13 cellular contexts compared by ENCODE assay signal in genomic region chr12:47901285-47902093, GRCh38. TPM values are rescaled to one million over a fixed set of nuclear protein-coding genes. Genes with fewer than 3 reads are reported as not detected.
DNase-seq lines count a peak whose midpoint lies in the region; FAIRE-seq and TF ChIP-seq lines count a peak whose summit lies in the region.
"Had no signal": no experiment of that assay in that cellular context is flagged by ENCODE, and none has a peak within 500 bp of the region (broad histone marks: within the 10 kb centered on the region; RNA-seq: fewer than 3 reads in every experiment).

No MANE protein-coding gene starts in this region.

- CTCF ChIA-PET in MCF 10A (lab: Yijun Ruan, JAX): interaction anchor here (0.7 to 6.4 kb wide), 5 partner anchors 8 to 63 kb away, joined by 3 to 50 read pairs (median 11); partner anchors contain the start of gene TMEM106C

- H3K4me3 ChIP-seq in NB4 (ENCODE audit: low read depth, low read length) (no peak overlapping the region), rectal smooth muscle tissue (ENCODE audit: low read length) (peak overlapping the region; percentile 75)

- TF ChIP-seq POLR2A in NB4 (IDR thresholded peaks at IDR 0.05; ENCODE audit: extremely low read depth, insufficient read length) (no peak), GM12891 (IDR thresholded peaks at IDR 0.05; ENCODE audit: low read depth, low read length) (no peak), erythroblast (IDR thresholded peaks at IDR 0.05; ENCODE audit: low read length) (no peak)

- H3K36me3 Mint-ChIP-seq in T-helper 1 cell treated with Interleukin-12 subunit alpha and Interleukin-12 subunit beta and Interleukin-4 antibody, amounts not matched to agents 30 μg/mL and 1 μg/mL, for 36 hours (ENCODE audit: low read depth): peaks cover 50% of the 10 kb centered on the region
- no peaks in the 10 kb centered on the region for H3K36me3 Mint-ChIP-seq in MCF 10A (ENCODE audit: insufficient read depth, unreplicated experiment)

- peaks cover 78% of the 10 kb centered on the region for H3K4me1 Mint-ChIP-seq in T-helper 1 cell treated with Interleukin-12 subunit alpha and Interleukin-12 subunit beta and Interleukin-4 antibody, amounts not matched to agents 30 μg/mL and 1 μg/mL, for 36 hours (ENCODE audit: low read depth)
- peaks cover 49% of the 10 kb centered on the region for H3K4me1 Mint-ChIP-seq in MCF 10A (ENCODE audit: insufficient read depth, unreplicated experiment)

- no peaks in the 10 kb centered on the region for H3K27me3 ChIP-seq in rectal smooth muscle tissue (ENCODE audit: control insufficient read depth, insufficient read depth, low read length)

- no peaks in the 10 kb centered on the region for H3K4me1 ChIP-seq in rectal smooth muscle tissue (ENCODE audit: control insufficient read depth, insufficient read depth, low read length)

- peaks cover 10% of the 10 kb centered on the region for H3K27me3 Mint-ChIP-seq in T-helper 1 cell treated with Interleukin-12 subunit alpha and Interleukin-12 subunit beta and Interleukin-4 antibody, amounts not matched to agents 30 μg/mL and 1 μg/mL, for 36 hours (ENCODE audit: low read depth)
- no peaks in the 10 kb centered on the region for H3K27me3 Mint-ChIP-seq in MCF 10A (ENCODE audit: insufficient read depth, unreplicated experiment)

- no peak overlapping the region for H3K9ac ChIP-seq in rectal smooth muscle tissue (ENCODE audit: low read length)

- H3K27ac ChIP-seq in rectal smooth muscle tissue (ENCODE audit: low read depth, low read length): no peak overlapping the region

- no peak for TF ChIP-seq CTCF in NB4 (IDR thresholded peaks at IDR 0.05; ENCODE audit: low read depth, low read length)
- TF ChIP-seq CTCF in MCF 10A (IDR thresholded peaks at IDR 0.05; ENCODE audit: unreplicated experiment): no peak

- POLR2A ChIA-PET in MCF 10A (lab: Yijun Ruan, JAX): interaction anchor here (0.5 to 1.3 kb wide), 3 partner anchors 34 to 150 kb away, joined by 3 read pairs; no protein-coding TSS in a partner anchor

- FAIRE-seq in GM12891 (lab: Jason Lieb, UNC): no peak

- BruUV-seq in MCF 10A (replicated peaks; lab: Mats Ljungman, UMichigan): no TSS peak

- no peaks in the 10 kb centered on the region for H3K9me3 Mint-ChIP-seq in T-helper 1 cell treated with Interleukin-12 subunit alpha and Interleukin-12 subunit beta and Interleukin-4 antibody, amounts not matched to agents 30 μg/mL and 1 μg/mL, for 36 hours
- no peaks in the 10 kb centered on the region for H3K9me3 Mint-ChIP-seq in MCF 10A (ENCODE audit: unreplicated experiment)

- intact Hi-C loops in MCF 10A (cut with micrococcal nuclease): loop anchor here (5.0 to 10.0 kb wide), 2 partner anchors 39 to 173 kb away; no protein-coding TSS in a partner anchor

- no peaks in the 10 kb centered on the region for H3K36me3 ChIP-seq in rectal smooth muscle tissue (ENCODE audit: control insufficient read depth, insufficient read depth, low read length)

- H3K27ac Mint-ChIP-seq in T-helper 1 cell treated with Interleukin-12 subunit alpha and Interleukin-12 subunit beta and Interleukin-4 antibody, amounts not matched to agents 30 μg/mL and 1 μg/mL, for 36 hours: peak overlapping the region; percentile 69
- peak overlapping the region; percentile 82 for H3K27ac Mint-ChIP-seq in MCF 10A (ENCODE audit: low read depth, unreplicated experiment)

- H3K4me3 Mint-ChIP-seq in T-helper 1 cell treated with Interleukin-12 subunit alpha and Interleukin-12 subunit beta and Interleukin-4 antibody, amounts not matched to agents 30 μg/mL and 1 μg/mL, for 36 hours: peak overlapping the region; percentile 93
- H3K4me3 Mint-ChIP-seq in MCF 10A (ENCODE audit: unreplicated experiment): peak overlapping the region; percentile 48

- DNase-seq in T-helper 1 cell (no peak), NB4 (ENCODE audit: low read depth) (peak; percentile 64), MCF 10A (ENCODE audit: unreplicated experiment) (no peak), GM12891 (ENCODE audit: insufficient read length, low spot score) (no peak), erythroblast (lab: John Stamatoyannopoulos, UW) (no peak), NCI-H187 (lab: John Stamatoyannopoulos, UW) (no peak)
- DNase-seq: caudate nucleus, midbrain, NCI-H1436, retina had no signal

TF ChIP-seq in GM12891, 5 proteins besides CTCF, POLR2A, EP300 and RAD21:
- TF ChIP-seq TAF1 (IDR thresholded peaks at IDR 0.05; ENCODE audit: low read depth, low read length) (no peak), POU2F2 (IDR thresholded peaks at IDR 0.05; ENCODE audit: low read depth, low read length) (no peak), PAX5 (IDR thresholded peaks at IDR 0.05; ENCODE audit: insufficient read depth, low read length, severe bottlenecking) (no peak), POLR2AphosphoS5 (IDR thresholded peaks at IDR 0.05; ENCODE audit: low read depth, low read length) (no peak), SPI1 (IDR thresholded peaks at IDR 0.05; ENCODE audit: low read depth, low read length) (no peak)

RNA-seq across cellular contexts. Expression of gene VDR, which starts 3.3 kb away (rescaled TPM):
- total RNA-seq in MCF 10A (2022): 22.3 and 23.4 TPM in 2 replicates
- polyA plus RNA-seq in GM12891 (2012; ENCODE audit: low read depth, missing spikeins): 4.5 TPM
- total RNA-seq: temporal lobe had no signal
